14 cellular contexts compared by ENCODE assay signal in the genomic region with DNA sequence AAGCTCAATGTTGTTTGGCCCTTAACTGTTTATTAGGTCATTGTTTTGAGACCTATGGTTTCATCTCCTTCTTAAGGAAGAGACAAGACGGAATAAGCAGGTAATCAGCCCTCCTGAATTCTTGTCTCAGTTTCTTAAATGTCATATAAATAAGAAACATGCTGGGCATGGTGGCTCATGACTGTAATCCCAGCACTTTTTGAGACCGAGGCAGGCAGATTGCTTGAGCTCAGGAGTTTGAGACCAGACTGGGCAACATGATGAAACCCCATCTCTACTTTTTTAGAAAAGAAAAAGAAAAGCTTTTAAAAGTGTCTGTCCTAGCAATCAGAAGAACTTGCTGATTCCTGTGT. TPM values are rescaled to one million over a fixed set of nuclear protein-coding genes. Genes with fewer than 3 reads are reported as not detected.
DNase-seq lines count a peak whose midpoint lies in the region; ATAC-seq, FAIRE-seq and TF ChIP-seq lines count a peak whose summit lies in the region.
"Had no signal": no experiment of that assay in that cellular context is flagged by ENCODE, and none has a peak within 500 bp of the region (broad histone marks: within the 10 kb centered on the region; RNA-seq: fewer than 3 reads in every experiment).

No MANE protein-coding gene starts in this region.

- no peaks in the 10 kb centered on the region for H3K9me3 Mint-ChIP-seq in activated T-cell treated with anti-CD3 and anti-CD28 coated beads, Interleukin-2, amount 50 U/mL, for 24 hours
- H3K9me3 Mint-ChIP-seq in activated T-cell treated with anti-CD3 and anti-CD28 coated beads, Interleukin-2, amount 50 U/mL, for 4 hours: no peaks in the 10 kb centered on the region
- no peaks in the 10 kb centered on the region for H3K9me3 Mint-ChIP-seq in stimulated activated effector memory CD8-positive, alpha-beta T cell treated with anti-CD3 and anti-CD28 coated beads, Interleukin-12 subunit alpha, Interleukin-12 subunit beta, amount 100 ng/mL, for 72 hours

- H3K4me3 ChIP-seq in KMS-11 (IDR thresholded peaks at IDR 0.05; ENCODE audit: insufficient read depth, low read depth, low read length) (no peak overlapping the region), K562 (no peak overlapping the region), vagina (no peak overlapping the region)
- H3K4me3 ChIP-seq: left ventricle myocardium inferior, tibial artery had no signal

- H4K20me1 ChIP-seq in KMS-11 (ENCODE audit: insufficient read depth) (no peaks in the 10 kb centered on the region), K562 (replicated peaks; ENCODE audit: control insufficient read depth, insufficient read depth, low read length) (no peaks in the 10 kb centered on the region)

- H3K79me2 ChIP-seq in KMS-11 (ENCODE audit: insufficient read depth, low read depth) (peaks cover 36% of the 10 kb centered on the region), K562 (ENCODE audit: control insufficient read depth, insufficient read depth, low read length) (peaks cover 86% of the 10 kb centered on the region)

- H3K27ac Mint-ChIP-seq in activated T-cell treated with anti-CD3 and anti-CD28 coated beads, Interleukin-2, amount 50 U/mL, for 24 hours: peak overlapping the region; percentile 88
- peak overlapping the region; percentile 18 for H3K27ac Mint-ChIP-seq in stimulated activated effector memory CD8-positive, alpha-beta T cell treated with anti-CD3 and anti-CD28 coated beads, Interleukin-12 subunit alpha, Interleukin-12 subunit beta, amount 100 ng/mL, for 72 hours

- no peak for FAIRE-seq in K562 (lab: Jason Lieb, UNC)
- FAIRE-seq: D721Med, RCC 7860 had no signal

- H3K4me3 Mint-ChIP-seq in activated T-cell treated with anti-CD3 and anti-CD28 coated beads, Interleukin-2, amount 50 U/mL, for 24 hours: peak overlapping the region; percentile 55
- no peak overlapping the region for H3K4me3 Mint-ChIP-seq in activated T-cell treated with anti-CD3 and anti-CD28 coated beads, Interleukin-2, amount 50 U/mL, for 4 hours
- no peak overlapping the region for H3K4me3 Mint-ChIP-seq in stimulated activated effector memory CD8-positive, alpha-beta T cell treated with anti-CD3 and anti-CD28 coated beads, Interleukin-12 subunit alpha, Interleukin-12 subunit beta, amount 100 ng/mL, for 72 hours

- no peak overlapping the region for H2AFZ ChIP-seq in KMS-11 (ENCODE audit: low read depth)
- H2AFZ ChIP-seq in K562 (ENCODE audit: low read depth, low read length): no peak overlapping the region

- no peaks in the 10 kb centered on the region for H3K9me1 ChIP-seq in K562 (ENCODE audit: control insufficient read depth, insufficient read depth, low read length)

- H3K4me1 Mint-ChIP-seq in activated T-cell treated with anti-CD3 and anti-CD28 coated beads, Interleukin-2, amount 50 U/mL, for 24 hours (ENCODE audit: low read depth): peaks cover 58% of the 10 kb centered on the region
- peaks cover 56% of the 10 kb centered on the region for H3K4me1 Mint-ChIP-seq in activated T-cell treated with anti-CD3 and anti-CD28 coated beads, Interleukin-2, amount 50 U/mL, for 4 hours (ENCODE audit: low read depth)
- peaks cover 52% of the 10 kb centered on the region for H3K4me1 Mint-ChIP-seq in stimulated activated effector memory CD8-positive, alpha-beta T cell treated with anti-CD3 and anti-CD28 coated beads, Interleukin-12 subunit alpha, Interleukin-12 subunit beta, amount 100 ng/mL, for 72 hours

- intact Hi-C loops in K562 (cut with micrococcal nuclease): loop anchor here (5.0 to 10.0 kb wide), 2 partner anchors 354 to 376 kb away; no protein-coding TSS in a partner anchor
- intact Hi-C loops in vagina (cut with DNase I): loop anchor here (5.0 kb wide), 1 partner anchor 196 kb away; no protein-coding TSS in a partner anchor

- TF ChIP-seq CTCF in KMS-11 (conservative IDR thresholded peaks at IDR 0.05; ENCODE audit: low read depth, low read length) (0 out of 2 replicates have a peak, but pooled peaks have one; percentile 3), K562 (IDR thresholded peaks at IDR 0.05 in 2 of 3, conservative IDR thresholded peaks at IDR 0.05 in 1 of 3; ENCODE audit: insufficient read depth in 2 of 3, low read depth in 1 of 3, low read length in 3 of 3) (no peak), vagina (IDR thresholded peaks at IDR 0.05) (peak in 1 of 3 experiments; percentile 9)

- no peaks in the 10 kb centered on the region for H3K27me3 ChIP-seq in KMS-11 (ENCODE audit: insufficient read depth, low read depth)
- H3K27me3 ChIP-seq in K562 (ENCODE audit: control insufficient read depth in 2 of 2, insufficient read depth in 2 of 2, low read length in 2 of 2): no peaks in the 10 kb centered on the region
- H3K27me3 ChIP-seq in vagina: no peaks in the 10 kb centered on the region
- H3K27me3 ChIP-seq: foreskin keratinocyte, tibial artery had no signal

- no peak overlapping the region for H3K4me2 ChIP-seq in KMS-11
- no peak overlapping the region for H3K4me2 ChIP-seq in K562 (ENCODE audit: insufficient read depth, low read length)

- no TSS peak for BruUV-seq in K562 (replicated peaks; lab: Mats Ljungman, UMichigan)

- H3K9ac ChIP-seq in KMS-11: no peak overlapping the region
- no peak overlapping the region for H3K9ac ChIP-seq in K562 (ENCODE audit: insufficient read depth in 1 of 2, low read depth in 2 of 2, low read length in 2 of 2)

- H3K27ac ChIP-seq in KMS-11: no peak overlapping the region; the same call in 1 of the 2 replicates
- H3K27ac ChIP-seq in K562 (ENCODE audit: extremely low read depth, low read depth, low read length): no peak overlapping the region
- H3K27ac ChIP-seq in vagina: no peak overlapping the region
- H3K27ac ChIP-seq: foreskin keratinocyte had no signal

- no peaks in the 10 kb centered on the region for H3K27me3 Mint-ChIP-seq in activated T-cell treated with anti-CD3 and anti-CD28 coated beads, Interleukin-2, amount 50 U/mL, for 24 hours
- H3K27me3 Mint-ChIP-seq in activated T-cell treated with anti-CD3 and anti-CD28 coated beads, Interleukin-2, amount 50 U/mL, for 4 hours (ENCODE audit: low read depth): no peaks in the 10 kb centered on the region

- in situ Hi-C loops in K562 (cut with MboI): loop anchor here (10.0 kb wide), 1 partner anchor 364 kb away; no protein-coding TSS in a partner anchor

- peaks cover 77% of the 10 kb centered on the region for H3K36me3 Mint-ChIP-seq in activated T-cell treated with anti-CD3 and anti-CD28 coated beads, Interleukin-2, amount 50 U/mL, for 24 hours (ENCODE audit: low read depth)
- H3K36me3 Mint-ChIP-seq in activated T-cell treated with anti-CD3 and anti-CD28 coated beads, Interleukin-2, amount 50 U/mL, for 4 hours (ENCODE audit: insufficient read depth): peaks cover 11% of the 10 kb centered on the region
- peaks cover 80% of the 10 kb centered on the region for H3K36me3 Mint-ChIP-seq in stimulated activated effector memory CD8-positive, alpha-beta T cell treated with anti-CD3 and anti-CD28 coated beads, Interleukin-12 subunit alpha, Interleukin-12 subunit beta, amount 100 ng/mL, for 72 hours

- ATAC-seq in activated T-cell treated with anti-CD3 and anti-CD28 coated beads, Interleukin-2, amount 50 U/mL, for 4 hours: no peak
- no peak for ATAC-seq in K562
- no peak for ATAC-seq in stimulated activated effector memory CD8-positive, alpha-beta T cell treated with anti-CD3 and anti-CD28 coated beads, Interleukin-12 subunit alpha, Interleukin-12 subunit beta, amount 100 ng/mL, for 72 hours

- no peak for DNase-seq in activated T-cell treated with anti-CD3 and anti-CD28 coated beads, Interleukin-2, amount 50 U/mL, for 24 hours
- no peak for DNase-seq in activated T-cell treated with anti-CD3 and anti-CD28 coated beads, Interleukin-2, amount 50 U/mL, for 4 hours
- DNase-seq in K562 (ENCODE audit: extremely low read depth in 1 of 4, low spot score in 3 of 4): no peak
- no peak for DNase-seq in stimulated activated effector memory CD8-positive, alpha-beta T cell treated with anti-CD3 and anti-CD28 coated beads, Interleukin-12 subunit alpha, Interleukin-12 subunit beta, amount 100 ng/mL, for 72 hours (ENCODE audit: low spot score in 2 of 2)
- DNase-seq in nucleus accumbens (lab: John Stamatoyannopoulos, UW): no peak
- DNase-seq in vagina (ENCODE audit: extremely low spot score in 2 of 2): no peak
- no peak for DNase-seq in HUDEP-2 (lab: John Stamatoyannopoulos, UW; ENCODE audit: unreplicated experiment in 76 of 76)
- DNase-seq: NCI-H774 had no signal

- CTCF ChIA-PET in K562 (lab: Yijun Ruan, JAX; ENCODE audit: low intra/inter-chr PET ratio): interaction anchor here (1.4 to 1.8 kb wide), 2 partner anchors 379 to 445 kb away, joined by 6 to 7 read pairs; no protein-coding TSS in a partner anchor

- WGBS in K562 (ENCODE audit: insufficient coverage, low coverage, missing lambda C conversion rate): 46% methylated on average over 2 of the region's 2 CpGs

- no peaks in the 10 kb centered on the region for H3K36me3 ChIP-seq in KMS-11 (ENCODE audit: insufficient read depth)
- peaks cover 69% of the 10 kb centered on the region for H3K36me3 ChIP-seq in K562 (ENCODE audit: control insufficient read depth, insufficient read depth, low read length)
- H3K36me3 ChIP-seq in vagina: no peaks in the 10 kb centered on the region
- H3K36me3 ChIP-seq: tibial artery had no signal

- TF ChIP-seq POLR2A in K562 (conservative IDR thresholded peaks at IDR 0.05) (no peak), vagina (IDR thresholded peaks at IDR 0.05) (no peak)

- TF ChIP-seq EP300 in K562 (IDR thresholded peaks at IDR 0.05; ENCODE audit: low read length): no peak

- TF ChIP-seq RAD21 in K562 (CRISPR knock-in tag; conservative IDR thresholded peaks at IDR 0.05 in 1 of 2, IDR thresholded peaks at IDR 0.05 in 1 of 2): no peak

- POLR2A ChIA-PET in K562 (lab: Yijun Ruan, JAX): interaction anchor here (0.6 to 1.3 kb wide), 10 partner anchors 18 to 1303 kb away, joined by 3 to 7 read pairs (median 4); no protein-coding TSS in a partner anchor

- H3K4me1 ChIP-seq in KMS-11 (ENCODE audit: low read depth, poor library complexity, severe bottlenecking): peaks cover 9% of the 10 kb centered on the region
- peaks cover 9 to 19% of the 10 kb centered on the region in 2 experiments; a peak in 4 of 5 replicates for H3K4me1 ChIP-seq in K562 (replicated peaks in 1 of 2; ENCODE audit: control insufficient read depth in 2 of 2, insufficient read depth in 2 of 2, low read length in 2 of 2)
- peaks cover 56% of the 10 kb centered on the region for H3K4me1 ChIP-seq in vagina

- H3K9me3 ChIP-seq in K562 (replicated peaks; ENCODE audit: control insufficient read depth, insufficient read depth, low read depth, low read length) (no peaks in the 10 kb centered on the region), vagina (no peaks in the 10 kb centered on the region)
- H3K9me3 ChIP-seq: left ventricle myocardium inferior, tibial artery had no signal

RNA-seq across cellular contexts. Expression of a gene that starts 5.1 kb away (rescaled TPM):
- 10 to 100 TPM; 16.7 to 17.7 (median 17.4) TPM for total RNA-seq in activated T-cell treated with anti-CD3 and anti-CD28 coated beads, Interleukin-2, amount 50 U/mL, for 4 hours
- 43.4 and 69.0 TPM in 2 replicates for total RNA-seq in K562 (2011; cell fraction: chromatin; rRNA removed; ENCODE audit: low replicate concordance)
- 60.1 and 65.2 TPM in 2 replicates for total RNA-seq in K562 (2011; cell fraction: nucleolus; rRNA removed)
- 57.9 and 58.3 TPM in 2 replicates for total RNA-seq in K562 (2011; cell fraction: nucleoplasm; rRNA removed)
- total RNA-seq in K562 (2014; rRNA removed): 23.4 and 26.4 TPM in 2 replicates
- total RNA-seq in K562 (2014; rRNA removed; fragmentation: Illumina TruSeq; extraction: Trizol): 32.5 and 34.7 TPM in 2 replicates
- total RNA-seq in K562 (2015; rRNA removed; fragmentation: Illumina TruSeq; extraction: Trizol): 45.5 and 50.9 TPM in 2 replicates
- 23.1 and 24.0 TPM in 2 replicates for total RNA-seq in K562 (2021)
- polyA plus RNA-seq in K562 (2011; rRNA removed): 15.2 and 16.7 TPM in 2 replicates
- 23.7 and 26.5 TPM in 2 replicates for polyA plus RNA-seq in K562 (2011; cell fraction: cytosol; rRNA removed)
- 7.3 and 10.9 TPM in 2 replicates for polyA plus RNA-seq in K562 (2011; cell fraction: nucleus; rRNA removed)
- polyA plus RNA-seq in K562 (2012): 19.2 and 25.8 TPM in 2 replicates
- polyA plus RNA-seq in K562 (2014; fragmentation: Illumina TruSeq; extraction: Trizol): 33.3 and 37.1 TPM in 2 replicates
- polyA plus RNA-seq in K562 (2014; fragmentation: Nextera tagmentation; extraction: Ambion mirVana): 10 to 100 TPM; 52.6 to 55.6 TPM
- 29.6 and 32.3 TPM in 2 replicates for polyA plus RNA-seq in K562 (2014; rRNA removed)
- polyA minus RNA-seq in K562 (2011; rRNA and poly(A)+ RNA removed): 18.5 and 22.0 TPM in 2 replicates
- 15.7 and 18.5 TPM in 2 replicates for polyA minus RNA-seq in K562 (2011; cell fraction: cytosol; rRNA and poly(A)+ RNA removed)
- 16.8 and 24.9 TPM in 2 replicates for polyA minus RNA-seq in K562 (2011; cell fraction: nucleus; rRNA and poly(A)+ RNA removed)
- 12.8 TPM for total RNA-seq in vagina

RNA-seq across cellular contexts. Expression of a gene that starts 5.4 kb away (rescaled TPM):
- 10 to 100 TPM; 35.9 to 42.3 (median 37.5) TPM for total RNA-seq in activated T-cell treated with anti-CD3 and anti-CD28 coated beads, Interleukin-2, amount 50 U/mL, for 4 hours
- total RNA-seq in K562 (2011; cell fraction: chromatin; rRNA removed; ENCODE audit: low replicate concordance): 95.6 and 362 TPM in 2 replicates
- total RNA-seq in K562 (2011; cell fraction: nucleolus; rRNA removed): 57.4 and 73.7 TPM in 2 replicates
- 121 and 152 TPM in 2 replicates for total RNA-seq in K562 (2011; cell fraction: nucleoplasm; rRNA removed)
- total RNA-seq in K562 (2014; rRNA removed): 59.3 and 63.6 TPM in 2 replicates
- 78.6 and 87.5 TPM in 2 replicates for total RNA-seq in K562 (2014; rRNA removed; fragmentation: Illumina TruSeq; extraction: Trizol)
- total RNA-seq in K562 (2015; rRNA removed; fragmentation: Illumina TruSeq; extraction: Trizol): 97.0 and 103 TPM in 2 replicates
- total RNA-seq in K562 (2021): 54.5 and 60.0 TPM in 2 replicates
- 53.2 and 61.1 TPM in 2 replicates for polyA plus RNA-seq in K562 (2011; rRNA removed)
- polyA plus RNA-seq in K562 (2011; cell fraction: cytosol; rRNA removed): 8.5 and 16.3 TPM in 2 replicates
- polyA plus RNA-seq in K562 (2011; cell fraction: nucleus; rRNA removed): 44.8 and 56.5 TPM in 2 replicates
- 21.3 and 22.8 TPM in 2 replicates for polyA plus RNA-seq in K562 (2012)
- 38.5 and 45.8 TPM in 2 replicates for polyA plus RNA-seq in K562 (2014; fragmentation: Illumina TruSeq; extraction: Trizol)
- 10 to 100 TPM; 14.2 to 22.5 TPM for polyA plus RNA-seq in K562 (2014; fragmentation: Nextera tagmentation; extraction: Ambion mirVana)
- 50.1 and 53.3 TPM in 2 replicates for polyA plus RNA-seq in K562 (2014; rRNA removed)
- 105 and 130 TPM in 2 replicates for polyA minus RNA-seq in K562 (2011; rRNA and poly(A)+ RNA removed)
- 26.8 and 38.2 TPM in 2 replicates for polyA minus RNA-seq in K562 (2011; cell fraction: cytosol; rRNA and poly(A)+ RNA removed)
- polyA minus RNA-seq in K562 (2011; cell fraction: nucleus; rRNA and poly(A)+ RNA removed): 78.4 and 135 TPM in 2 replicates
- 17.9 TPM for total RNA-seq in vagina

RNA-seq across cellular contexts. Expression of a gene that starts 33.4 kb away (rescaled TPM):
- total RNA-seq in activated T-cell treated with anti-CD3 and anti-CD28 coated beads, Interleukin-2, amount 50 U/mL, for 4 hours: 10 to 100 TPM; 44.7 to 67.9 (median 53.4) TPM
- 10.7 and 13.8 TPM in 2 replicates for total RNA-seq in K562 (2011; cell fraction: chromatin; rRNA removed; ENCODE audit: low replicate concordance)
- 6.8 and 7.7 TPM in 2 replicates for total RNA-seq in K562 (2011; cell fraction: nucleolus; rRNA removed)
- total RNA-seq in K562 (2011; cell fraction: nucleoplasm; rRNA removed): 12.2 and 23.9 TPM in 2 replicates
- 48.8 and 76.0 TPM in 2 replicates for total RNA-seq in K562 (2014; rRNA removed)
- 74.3 and 75.5 TPM in 2 replicates for total RNA-seq in K562 (2014; rRNA removed; fragmentation: Illumina TruSeq; extraction: Trizol)
- total RNA-seq in K562 (2015; rRNA removed; fragmentation: Illumina TruSeq; extraction: Trizol): 53.4 and 56.5 TPM in 2 replicates
- 57.9 and 64.7 TPM in 2 replicates for total RNA-seq in K562 (2021)
- 75.3 and 130 TPM in 2 replicates for polyA plus RNA-seq in K562 (2011; rRNA removed)
- 33.0 and 59.0 TPM in 2 replicates for polyA plus RNA-seq in K562 (2011; cell fraction: cytosol; rRNA removed)
- polyA plus RNA-seq in K562 (2011; cell fraction: nucleus; rRNA removed): 16.3 and 26.6 TPM in 2 replicates
- polyA plus RNA-seq in K562 (2012): 37.3 and 64.5 TPM in 2 replicates
- 86.2 and 99.9 TPM in 2 replicates for polyA plus RNA-seq in K562 (2014; fragmentation: Illumina TruSeq; extraction: Trizol)
- polyA plus RNA-seq in K562 (2014; fragmentation: Nextera tagmentation; extraction: Ambion mirVana): 10 to 100 TPM; 26.0 to 28.2 TPM
- 59.2 and 83.0 TPM in 2 replicates for polyA plus RNA-seq in K562 (2014; rRNA removed)
- 33.6 and 45.3 TPM in 2 replicates for polyA minus RNA-seq in K562 (2011; rRNA and poly(A)+ RNA removed)
- 13.5 and 23.6 TPM in 2 replicates for polyA minus RNA-seq in K562 (2011; cell fraction: cytosol; rRNA and poly(A)+ RNA removed)
- 5.1 and 7.8 TPM in 2 replicates for polyA minus RNA-seq in K562 (2011; cell fraction: nucleus; rRNA and poly(A)+ RNA removed)
- total RNA-seq in vagina: 80.3 TPM
